In the genomic region with DNA sequence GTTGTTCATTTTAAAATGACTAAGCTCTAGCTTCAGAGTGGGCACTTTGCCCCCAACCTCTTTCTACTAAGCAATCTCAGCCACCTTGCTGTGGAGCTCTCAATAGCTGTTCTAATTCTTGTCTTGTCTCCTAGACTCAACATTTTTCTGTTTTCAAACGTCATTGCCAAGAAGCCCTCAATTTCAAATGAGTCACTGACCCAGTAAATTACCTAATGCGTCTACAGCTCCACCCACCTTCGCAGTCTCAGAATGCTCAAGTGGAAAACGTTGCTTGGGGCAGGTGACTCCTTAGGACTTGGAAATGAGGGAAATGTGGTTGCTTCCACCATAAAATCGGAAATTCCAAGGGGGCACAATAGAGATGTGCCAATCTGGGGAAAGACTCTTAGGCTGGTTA, we compare ENCODE assay signal across 17 cellular contexts. TPM values are rescaled to one million over a fixed set of nuclear protein-coding genes. Genes with fewer than 3 reads are reported as not detected.
A peak's percentile ranks its signal among the peaks of the same experiment; 100 is the strongest.
DNase-seq lines count a peak whose midpoint lies in the region; ATAC-seq and TF ChIP-seq lines count a peak whose summit lies in the region.
"Had no signal": no experiment of that assay in that cellular context is flagged by ENCODE, and none has a peak within 500 bp of the region (broad histone marks: within the 10 kb centered on the region; RNA-seq: fewer than 3 reads in every experiment).

No MANE protein-coding gene starts in this region.

- no peak overlapping the region for H3K27ac Mint-ChIP-seq in natural killer cell
- H3K27ac Mint-ChIP-seq: activated naive CD4-positive, alpha-beta T cell treated with anti-CD3 and anti-CD28 coated beads, Interleukin-2, amount 50 U/mL, for 24 hours; mesothelial cell of epicardium had no signal

- peak; percentile 65 for DNase-seq in A172 (ENCODE audit: low spot score)
- peak; percentile 74 for DNase-seq in amniotic epithelial cell (ENCODE audit: low read depth)
- peak; percentile 65 for DNase-seq in kidney tubule cell (ENCODE audit: low spot score)
- DNase-seq in DMS153 treated with DMSO at 0.1 percent for 48 hours (lab: John Stamatoyannopoulos, UW; ENCODE audit: unreplicated experiment) = no peak
- DNase-seq in natural killer cell = no peak
- DNase-seq: activated CD4-positive, alpha-beta T cell treated with anti-CD3 and anti-CD28 coated beads for 4 hours; H7; heart left ventricle; KBM-7; NCI-H446 had no signal

- intact Hi-C loops in natural killer cell (cut with micrococcal nuclease) = no loop called here

- no peaks in the 10 kb centered on the region for H3K9me3 Mint-ChIP-seq in natural killer cell
- H3K9me3 Mint-ChIP-seq: activated naive CD4-positive, alpha-beta T cell treated with anti-CD3 and anti-CD28 coated beads, Interleukin-2, amount 50 U/mL, for 24 hours; mesothelial cell of epicardium had no signal

- no peak overlapping the region for H3K4me3 Mint-ChIP-seq in natural killer cell
- H3K4me3 Mint-ChIP-seq: activated naive CD4-positive, alpha-beta T cell treated with anti-CD3 and anti-CD28 coated beads, Interleukin-2, amount 50 U/mL, for 24 hours; mesothelial cell of epicardium had no signal

- no peaks in the 10 kb centered on the region for H3K36me3 Mint-ChIP-seq in natural killer cell
- H3K36me3 Mint-ChIP-seq: activated naive CD4-positive, alpha-beta T cell treated with anti-CD3 and anti-CD28 coated beads, Interleukin-2, amount 50 U/mL, for 24 hours; mesothelial cell of epicardium had no signal

- peaks cover 9 to 16% of the 10 kb centered on the region in 2 donors for H3K27me3 Mint-ChIP-seq in natural killer cell (ENCODE audit: low read depth in 2 of 2)

- POLR2A ChIA-PET in HEK293 (lab: Yijun Ruan, JAX) = no interaction called here

- H3K4me3 ChIP-seq in HEK293 (ENCODE audit: low read depth, low read length) = no peak overlapping the region
- H3K4me3 ChIP-seq: heart left ventricle, tibial nerve had no signal

- CTCF ChIA-PET in HEK293 (lab: Yijun Ruan, JAX) = interaction anchor here (0.8 kb wide), 1 partner anchor 42 kb away, joined by 3 read pairs; no protein-coding TSS in a partner anchor

- H3K9me3 ChIP-seq in HEK293 (ENCODE audit: control insufficient read depth, insufficient read depth, low read depth, low read length) = no peaks in the 10 kb centered on the region
- H3K9me3 ChIP-seq: heart left ventricle, tibial nerve had no signal

- TF ChIP-seq CTCF in HEK293 (tag by site-specific recombination; IDR thresholded peaks at IDR 0.05) = no peak
- no peak for TF ChIP-seq CTCF in natural killer cell (IDR thresholded peaks at IDR 0.05)

- no peaks in the 10 kb centered on the region for H3K4me1 ChIP-seq in HEK293 (ENCODE audit: control insufficient read depth, insufficient read depth, low read length)
- H3K4me1 ChIP-seq: heart left ventricle, tibial nerve had no signal

- no peaks in the 10 kb centered on the region for H3K4me1 Mint-ChIP-seq in natural killer cell

- no peak overlapping the region for H3K27ac ChIP-seq in HEK293 (ENCODE audit: extremely low read depth, low read depth, low read length)
- H3K27ac ChIP-seq: C4-2B, heart left ventricle, tibial nerve had no signal

- H3K36me3 ChIP-seq in HEK293 (ENCODE audit: control insufficient read depth in 2 of 2, insufficient read depth in 1 of 2, low read length in 2 of 2) = no peaks in the 10 kb centered on the region
- H3K36me3 ChIP-seq: heart left ventricle, tibial nerve had no signal

- no peak for ATAC-seq in HG02678 (IDR thresholded peaks at IDR 0.05; ENCODE audit: unreplicated experiment)
- ATAC-seq in natural killer cell = no peak
- ATAC-seq in GM19467 (IDR thresholded peaks at IDR 0.05; ENCODE audit: unreplicated experiment) = no peak
- ATAC-seq: heart left ventricle had no signal

TF ChIP-seq in HEK293, 187 proteins besides CTCF, POLR2A, EP300 and RAD21 (continues in another document):
- TF ChIP-seq, protein P1, sequence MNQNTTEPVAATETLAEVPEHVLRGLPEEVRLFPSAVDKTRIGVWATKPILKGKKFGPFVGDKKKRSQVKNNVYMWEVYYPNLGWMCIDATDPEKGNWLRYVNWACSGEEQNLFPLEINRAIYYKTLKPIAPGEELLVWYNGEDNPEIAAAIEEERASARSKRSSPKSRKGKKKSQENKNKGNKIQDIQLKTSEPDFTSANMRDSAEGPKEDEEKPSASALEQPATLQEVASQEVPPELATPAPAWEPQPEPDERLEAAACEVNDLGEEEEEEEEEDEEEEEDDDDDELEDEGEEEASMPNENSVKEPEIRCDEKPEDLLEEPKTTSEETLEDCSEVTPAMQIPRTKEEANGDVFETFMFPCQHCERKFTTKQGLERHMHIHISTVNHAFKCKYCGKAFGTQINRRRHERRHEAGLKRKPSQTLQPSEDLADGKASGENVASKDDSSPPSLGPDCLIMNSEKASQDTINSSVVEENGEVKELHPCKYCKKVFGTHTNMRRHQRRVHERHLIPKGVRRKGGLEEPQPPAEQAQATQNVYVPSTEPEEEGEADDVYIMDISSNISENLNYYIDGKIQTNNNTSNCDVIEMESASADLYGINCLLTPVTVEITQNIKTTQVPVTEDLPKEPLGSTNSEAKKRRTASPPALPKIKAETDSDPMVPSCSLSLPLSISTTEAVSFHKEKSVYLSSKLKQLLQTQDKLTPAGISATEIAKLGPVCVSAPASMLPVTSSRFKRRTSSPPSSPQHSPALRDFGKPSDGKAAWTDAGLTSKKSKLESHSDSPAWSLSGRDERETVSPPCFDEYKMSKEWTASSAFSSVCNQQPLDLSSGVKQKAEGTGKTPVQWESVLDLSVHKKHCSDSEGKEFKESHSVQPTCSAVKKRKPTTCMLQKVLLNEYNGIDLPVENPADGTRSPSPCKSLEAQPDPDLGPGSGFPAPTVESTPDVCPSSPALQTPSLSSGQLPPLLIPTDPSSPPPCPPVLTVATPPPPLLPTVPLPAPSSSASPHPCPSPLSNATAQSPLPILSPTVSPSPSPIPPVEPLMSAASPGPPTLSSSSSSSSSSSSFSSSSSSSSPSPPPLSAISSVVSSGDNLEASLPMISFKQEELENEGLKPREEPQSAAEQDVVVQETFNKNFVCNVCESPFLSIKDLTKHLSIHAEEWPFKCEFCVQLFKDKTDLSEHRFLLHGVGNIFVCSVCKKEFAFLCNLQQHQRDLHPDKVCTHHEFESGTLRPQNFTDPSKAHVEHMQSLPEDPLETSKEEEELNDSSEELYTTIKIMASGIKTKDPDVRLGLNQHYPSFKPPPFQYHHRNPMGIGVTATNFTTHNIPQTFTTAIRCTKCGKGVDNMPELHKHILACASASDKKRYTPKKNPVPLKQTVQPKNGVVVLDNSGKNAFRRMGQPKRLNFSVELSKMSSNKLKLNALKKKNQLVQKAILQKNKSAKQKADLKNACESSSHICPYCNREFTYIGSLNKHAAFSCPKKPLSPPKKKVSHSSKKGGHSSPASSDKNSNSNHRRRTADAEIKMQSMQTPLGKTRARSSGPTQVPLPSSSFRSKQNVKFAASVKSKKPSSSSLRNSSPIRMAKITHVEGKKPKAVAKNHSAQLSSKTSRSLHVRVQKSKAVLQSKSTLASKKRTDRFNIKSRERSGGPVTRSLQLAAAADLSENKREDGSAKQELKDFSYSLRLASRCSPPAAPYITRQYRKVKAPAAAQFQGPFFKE (tag by site-specific recombination; IDR thresholded peaks at IDR 0.05; ENCODE audit: borderline replicate concordance) = no peak
- no peak for TF ChIP-seq ZNF23 (tag by site-specific recombination; IDR thresholded peaks at IDR 0.05; ENCODE audit: borderline replicate concordance)
- no peak for TF ChIP-seq KLF10 (tag by site-specific recombination; IDR thresholded peaks at IDR 0.05)
- no peak for TF ChIP-seq SALL2 (tag by site-specific recombination; IDR thresholded peaks at IDR 0.05; ENCODE audit: borderline replicate concordance)
- no peak for TF ChIP-seq ZNF175 (tag by site-specific recombination; IDR thresholded peaks at IDR 0.05)
- TF ChIP-seq GFI1B (tag by site-specific recombination; IDR thresholded peaks at IDR 0.05) = no peak
- no peak for TF ChIP-seq ZNF10 (tag by site-specific recombination; IDR thresholded peaks at IDR 0.05)
- TF ChIP-seq ZNF26 (tag by site-specific recombination; IDR thresholded peaks at IDR 0.05) = no peak
- no peak for TF ChIP-seq ZNF221 (tag by site-specific recombination; IDR thresholded peaks at IDR 0.05; ENCODE audit: borderline replicate concordance)
- TF ChIP-seq, protein P2, sequence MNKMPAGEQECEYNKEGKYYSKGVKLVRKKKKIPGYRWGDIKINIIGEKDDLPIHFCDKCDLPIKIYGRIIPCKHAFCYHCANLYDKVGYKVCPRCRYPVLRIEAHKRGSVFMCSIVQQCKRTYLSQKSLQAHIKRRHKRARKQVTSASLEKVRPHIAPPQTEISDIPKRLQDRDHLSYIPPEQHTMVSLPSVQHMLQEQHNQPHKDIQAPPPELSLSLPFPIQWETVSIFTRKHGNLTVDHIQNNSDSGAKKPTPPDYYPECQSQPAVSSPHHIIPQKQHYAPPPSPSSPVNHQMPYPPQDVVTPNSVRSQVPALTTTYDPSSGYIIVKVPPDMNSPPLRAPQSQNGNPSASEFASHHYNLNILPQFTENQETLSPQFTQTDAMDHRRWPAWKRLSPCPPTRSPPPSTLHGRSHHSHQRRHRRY (tag by site-specific recombination; IDR thresholded peaks at IDR 0.05) = no peak

RNA-seq across cellular contexts. Expression of gene ING2, which starts 59.0 kb away (rescaled TPM):
- total RNA-seq in A172 (2014; rRNA removed; shearing (Covaris generic)) = 16.0 and 16.8 TPM in 2 replicates
- 10 to 100 TPM in 2 of 3 donors, 1 to 10 TPM in 1; 7.2 to 17.1 (median 10.9) TPM for total RNA-seq in natural killer cell

Comparison
In these comparisons a context has a peak if more than half of its experiments do, and no peak if none do; other contexts are left out.
1. DNase-seq: peak in A172 (single experiment), amniotic epithelial cell (single experiment) and kidney tubule cell (single experiment); none in DMS153 treated with DMSO at 0.1 percent for 48 hours (single experiment) and natural killer cell (single experiment).